In genomic region chr20:63758152-63758551, GRCh38 we compare ENCODE assay signal across 20 cellular contexts.
"Had no signal": no experiment of that assay in that cellular context is flagged by ENCODE, and none has a peak within 500 bp of the region (broad histone marks: within the 10 kb centered on the region; RNA-seq: fewer than 3 reads in every experiment).

No MANE protein-coding gene starts in this region.

- FAIRE-seq: frontal cortex, islet of Langerhans had no signal

- ATAC-seq: esophagus mucosa; heart right ventricle; naive thymus-derived CD4-positive, alpha-beta T cell; psoas muscle had no signal

- H3K4me3 ChIP-seq: dorsolateral prefrontal cortex, heart right ventricle, psoas muscle, sigmoid colon, skin epidermis, stomach, thoracic aorta, transverse colon had no signal

- DNase-seq: cortex of kidney; dorsolateral prefrontal cortex; effector CD8-positive, alpha-beta T cell; heart right ventricle; hypothalamus; kidney glomerular epithelial cell; naive thymus-derived CD4-positive, alpha-beta T cell; sigmoid colon; stimulated activated CD4-positive, alpha-beta T cell treated with anti-CD3 and anti-CD28 coated beads, Interleukin-2, amount 100 ng/mL, for 24 hours; stimulated activated CD4-positive, alpha-beta T cell treated with anti-CD3 and anti-CD28 coated beads, Interleukin-4, amount 100 ng/mL, for 4 hours; stimulated activated naive CD4-positive, alpha-beta T cell; stomach; substantia nigra; transverse colon had no signal

- H3K9me3 ChIP-seq: heart right ventricle, psoas muscle, sigmoid colon, stomach, thoracic aorta, transverse colon had no signal

- H3K27ac ChIP-seq: dorsolateral prefrontal cortex, heart right ventricle, psoas muscle, sigmoid colon, skin epidermis, stomach, thoracic aorta, transverse colon had no signal

- H3K4me3 Mint-ChIP-seq: naive thymus-derived CD4-positive, alpha-beta T cell had no signal

- H3K36me3 Mint-ChIP-seq: naive thymus-derived CD4-positive, alpha-beta T cell had no signal

- H3K27me3 ChIP-seq: dorsolateral prefrontal cortex, heart right ventricle, sigmoid colon, stomach, transverse colon had no signal

- H3K36me3 ChIP-seq: sigmoid colon, thoracic aorta, transverse colon had no signal

- H3K4me1 ChIP-seq: psoas muscle, sigmoid colon, stomach, transverse colon had no signal
